Comparison of ENCODE assay signal across 11 cellular contexts in the genomic region with DNA sequence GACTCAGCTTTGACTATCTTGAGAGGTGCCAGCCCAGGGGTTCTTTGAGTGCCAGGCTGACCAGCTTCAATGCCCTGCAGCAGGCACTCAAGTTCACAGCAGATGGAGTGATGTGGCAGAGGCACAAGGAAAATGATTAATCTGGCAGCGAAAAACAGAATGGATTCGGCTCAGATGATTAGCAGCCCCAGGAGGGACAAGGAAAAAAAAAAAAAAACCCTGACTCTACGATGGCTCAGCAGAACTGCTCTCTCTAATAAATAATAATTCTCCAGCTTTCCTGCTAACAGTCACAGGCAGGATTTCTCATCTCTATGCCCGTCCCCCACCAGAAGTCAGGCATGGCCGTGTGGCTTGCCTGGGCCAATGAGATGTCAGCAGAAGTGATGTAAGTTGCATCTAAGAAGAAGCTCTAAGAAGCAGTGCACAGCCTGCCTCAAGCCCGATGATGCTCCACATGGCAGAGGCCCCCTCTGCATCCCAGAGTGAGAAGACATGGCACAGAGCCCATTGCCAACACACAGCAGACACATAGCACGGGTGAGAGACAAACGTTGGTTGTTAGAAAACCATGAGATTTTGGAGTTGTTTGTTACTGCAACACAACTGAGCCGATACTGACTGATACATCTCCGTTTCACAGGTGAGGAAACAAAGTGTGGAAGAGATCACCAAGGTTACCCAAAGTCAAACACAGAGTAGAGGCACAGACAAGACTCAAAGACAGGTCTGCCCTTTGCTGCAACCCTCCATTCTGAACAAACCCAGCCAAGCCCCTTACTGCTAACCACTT.
DNase-seq lines count a peak whose midpoint lies in the region; ATAC-seq, FAIRE-seq and TF ChIP-seq lines count a peak whose summit lies in the region.
"Had no signal": no experiment of that assay in that cellular context is flagged by ENCODE, and none has a peak within 500 bp of the region (broad histone marks: within the 10 kb centered on the region; RNA-seq: fewer than 3 reads in every experiment).

No MANE protein-coding gene starts in this region.

- no peak overlapping the region for H3K9ac ChIP-seq in GM23248
- no peak overlapping the region for H3K9ac ChIP-seq in skeletal muscle satellite cell (ENCODE audit: low read depth, low read length)

- H3K4me3 ChIP-seq in GM23248 (no peak overlapping the region), skeletal muscle satellite cell (ENCODE audit: low read length) (no peak overlapping the region)

- no peak overlapping the region for H3K4me3 Mint-ChIP-seq in naive thymus-derived CD8-positive, alpha-beta T cell
- H3K4me3 Mint-ChIP-seq: activated T-helper 1 cell treated with anti-CD3 and anti-CD28 coated beads, Interleukin-12 subunit alpha, Interleukin-12 subunit beta, Interleukin-2, Interleukin-4 antibody, amounts not matched to agents 30 ng/mL and 10 ng/mL and 1 ng/mL, durations not matched to agents 14 hours and 24 hours and 36 hours had no signal

- peaks cover 25% of the 10 kb centered on the region for H3F3A ChIP-seq in GM23248 (ENCODE audit: insufficient read depth)

- H3K27ac Mint-ChIP-seq in naive thymus-derived CD8-positive, alpha-beta T cell: no peak overlapping the region
- H3K27ac Mint-ChIP-seq: activated T-helper 1 cell treated with anti-CD3 and anti-CD28 coated beads, Interleukin-12 subunit alpha, Interleukin-12 subunit beta, Interleukin-2, Interleukin-4 antibody, amounts not matched to agents 30 ng/mL and 10 ng/mL and 1 ng/mL, durations not matched to agents 14 hours and 24 hours and 36 hours had no signal

- peak; percentile 90 for FAIRE-seq in RCC 7860 (lab: Jason Lieb, UNC)
- FAIRE-seq in D721Med (lab: Jason Lieb, UNC): no peak

- no peaks in the 10 kb centered on the region for H3K79me2 ChIP-seq in GM23248 (ENCODE audit: insufficient read depth)

- H3K4me2 ChIP-seq in GM23248 (ENCODE audit: unreplicated experiment): peak overlapping the region; percentile 7
- peak overlapping the region; percentile 4 for H3K4me2 ChIP-seq in skeletal muscle satellite cell (ENCODE audit: low read length)

- H3K9me3 ChIP-seq in GM23248 (ENCODE audit: low read depth) (no peaks in the 10 kb centered on the region), skeletal muscle satellite cell (replicated peaks; ENCODE audit: low read length) (no peaks in the 10 kb centered on the region)

- no peaks in the 10 kb centered on the region for H3K27me3 ChIP-seq in GM23248 (replicated peaks; ENCODE audit: insufficient read depth)
- H3K27me3 ChIP-seq in skeletal muscle satellite cell (ENCODE audit: control insufficient read depth, insufficient read depth, low read length): peaks cover 6% of the 10 kb centered on the region

- H2AFZ ChIP-seq in GM23248: no peak overlapping the region

- peaks cover 7 to 35% (median 23%) of the 10 kb centered on the region in 4 donors for H3K4me1 Mint-ChIP-seq in naive thymus-derived CD8-positive, alpha-beta T cell

- 24 to 25% methylated on average over 10 of the region's 10 CpGs for WGBS in GM23248 (ENCODE audit: low coverage in 1 of 2, low lambda C conversion rate in 2 of 2, missing lambda C conversion rate in 2 of 2), 2 experiments

- H3K36me3 ChIP-seq in GM23248 (ENCODE audit: low read depth) (no peaks in the 10 kb centered on the region), skeletal muscle satellite cell (ENCODE audit: insufficient read depth, low read length) (no peaks in the 10 kb centered on the region)

- DNase-seq in GM23248 (peak; percentile 86), RCC 7860 (ENCODE audit: low spot score) (peak; percentile 78), fibroblast of peridontal ligament (ENCODE audit: extremely low read depth) (peak; percentile 79), MV-4-11 (lab: John Stamatoyannopoulos, UW) (no peak), D721Med (ENCODE audit: insufficient read length, low spot score) (no peak), omental fat pad (ENCODE audit: low spot score) (no peak)
- DNase-seq in naive thymus-derived CD8-positive, alpha-beta T cell: no peak
- DNase-seq: dermis blood vessel endothelial cell, NCI-H510A had no signal

- H3K27ac ChIP-seq in GM23248: peak overlapping the region; percentile 33

- H3K4me1 ChIP-seq in GM23248 (ENCODE audit: insufficient read depth): peaks cover 29% of the 10 kb centered on the region
- peaks cover 34% of the 10 kb centered on the region for H3K4me1 ChIP-seq in skeletal muscle satellite cell (ENCODE audit: control insufficient read depth, insufficient read depth, low read length)

- TF ChIP-seq CTCF in D721Med (IDR thresholded peaks at IDR 0.05; ENCODE audit: insufficient read depth, missing control alignments) (no peak), omental fat pad (IDR thresholded peaks at IDR 0.05) (no peak)

- no peaks in the 10 kb centered on the region for H3K9me2 ChIP-seq in GM23248 (ENCODE audit: insufficient read depth)

- in situ Hi-C loops in GM23248 (cut with MboI): no loop called here

- H4K20me1 ChIP-seq in GM23248 (ENCODE audit: insufficient read depth): no peaks in the 10 kb centered on the region

- H3K9me3 Mint-ChIP-seq in naive thymus-derived CD8-positive, alpha-beta T cell: peaks cover 0 to 5% (median 0%) of the 10 kb centered on the region in 9 donors

- ATAC-seq in naive thymus-derived CD8-positive, alpha-beta T cell: no peak
- no peak for ATAC-seq in omental fat pad (ENCODE audit: low FRiP score)

- POLR2A ChIA-PET in naive thymus-derived CD8-positive, alpha-beta T cell (lab: Charles Lee): no interaction called here

- peaks cover 0 to 11% (median 0%) of the 10 kb centered on the region in 5 donors for H3K27me3 Mint-ChIP-seq in naive thymus-derived CD8-positive, alpha-beta T cell

- no peaks in the 10 kb centered on the region for H3K36me3 Mint-ChIP-seq in naive thymus-derived CD8-positive, alpha-beta T cell

Comparison
In these comparisons a context has a peak if more than half of its experiments do, and no peak if none do; other contexts are left out.
1. DNase-seq: peak in GM23248 (single experiment), RCC 7860 (single experiment) and fibroblast of peridontal ligament (single experiment); none in naive thymus-derived CD8-positive, alpha-beta T cell (0 of 10), MV-4-11 (single experiment), D721Med (single experiment) and omental fat pad (single experiment).